Comparison of ENCODE assay signal across 23 cellular contexts in the genomic region with DNA sequence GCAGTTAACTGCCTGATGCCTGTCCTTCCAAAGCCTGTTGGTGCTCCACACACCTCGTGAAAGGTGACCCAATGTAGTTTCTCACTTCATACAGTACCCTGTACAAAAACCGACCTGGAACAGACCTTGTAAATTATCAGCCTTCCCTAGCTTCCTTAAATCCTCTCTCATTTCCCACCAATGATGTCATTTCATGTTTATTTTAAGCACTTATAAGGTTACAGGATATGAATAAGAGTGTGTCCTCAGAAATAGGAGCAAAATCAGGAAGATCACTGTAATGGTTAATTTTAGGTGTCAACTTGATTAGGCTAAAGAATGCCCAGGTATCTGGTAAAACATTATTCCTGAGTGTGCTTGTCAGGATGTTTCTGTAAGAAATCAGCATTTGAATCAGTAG. TPM values are rescaled to one million over a fixed set of nuclear protein-coding genes. Genes with fewer than 3 reads are reported as not detected.
DNase-seq lines count a peak whose midpoint lies in the region; ATAC-seq, FAIRE-seq and TF ChIP-seq lines count a peak whose summit lies in the region.
"Had no signal": no experiment of that assay in that cellular context is flagged by ENCODE, and none has a peak within 500 bp of the region (broad histone marks: within the 10 kb centered on the region; RNA-seq: fewer than 3 reads in every experiment).

No MANE protein-coding gene starts in this region.

- H3K4me3 ChIP-seq in left ventricle myocardium inferior: no peak overlapping the region
- no peak overlapping the region for H3K4me3 ChIP-seq in bronchial epithelial cell (ENCODE audit: low read depth, low read length)
- H3K4me3 ChIP-seq in adrenal gland: no peak overlapping the region
- H3K4me3 ChIP-seq in small intestine (ENCODE audit: low read depth in 1 of 2, low read length in 2 of 2): no peak overlapping the region
- H3K4me3 ChIP-seq in MM.1S (ENCODE audit: low read length): no peak overlapping the region
- H3K4me3 ChIP-seq: A549, esophagus muscularis mucosa, heart right ventricle, SJCRH30, testis had no signal

- TF ChIP-seq CTCF in left ventricle myocardium inferior (IDR thresholded peaks at IDR 0.05; ENCODE audit: borderline replicate concordance): no peak
- TF ChIP-seq CTCF in bronchial epithelial cell (IDR thresholded peaks at IDR 0.05; ENCODE audit: insufficient read depth, low read length, severe bottlenecking): no peak
- TF ChIP-seq CTCF in adrenal gland (IDR thresholded peaks at IDR 0.05): no peak
- TF ChIP-seq CTCF in MM.1S (IDR thresholded peaks at IDR 0.05; ENCODE audit: low read length): no peak

- no peak overlapping the region for H3K4me2 ChIP-seq in MM.1S (ENCODE audit: low read depth, low read length)
- H3K4me2 ChIP-seq: A549 had no signal

- DNase-seq in left ventricle myocardium inferior (no peak), left ventricle myocardium superior (no peak), bronchial epithelial cell (ENCODE audit: low read depth) (peak; percentile 72), kidney glomerular epithelial cell (lab: John Stamatoyannopoulos, UW) (peak; percentile 26), adrenal gland (no peak), small intestine (no peak), ureter (ENCODE audit: low spot score) (no peak), MM.1S (no peak)
- DNase-seq: activated CD8-positive, alpha-beta T cell treated with anti-CD3 and anti-CD28 coated beads, Interleukin-2, amount 10 ng/mL, durations not matched to agents 7 days and 5 days; activated naive CD4-positive, alpha-beta T cell treated with anti-CD3 and anti-CD28 coated beads, Interleukin-2, amount 50 U/mL, for 16 hours; activated T-cell treated with anti-CD3 and anti-CD28 coated beads, Interleukin-2, amount 50 U/mL, for 4 hours; DMS153; heart right ventricle; mesendoderm; NCI-H2081 treated with DMSO at 0.1 percent for 48 hours; NCI-H526; T-helper 2 cell; testis had no signal

- 45 to 55% (median 53%) methylated on average over 2 of the region's 2 CpGs for WGBS in adrenal gland, 4 donors
- 27 to 55% (median 45%) methylated on average over 2 of the region's 2 CpGs for WGBS in small intestine, 3 donors

- no peaks in the 10 kb centered on the region for H4K20me1 ChIP-seq in MM.1S (ENCODE audit: insufficient read depth, low read length)

- H3K36me3 ChIP-seq in left ventricle myocardium inferior (no peaks in the 10 kb centered on the region), bronchial epithelial cell (ENCODE audit: control insufficient read depth, insufficient read depth, low read length) (no peaks in the 10 kb centered on the region), adrenal gland (replicated peaks in 1 of 2) (no peaks in the 10 kb centered on the region), small intestine (ENCODE audit: control insufficient read depth in 2 of 2, insufficient read depth in 2 of 2, low read length in 2 of 2) (no peaks in the 10 kb centered on the region), MM.1S (replicated peaks; ENCODE audit: insufficient read depth, low read length) (no peaks in the 10 kb centered on the region)
- H3K36me3 ChIP-seq: esophagus muscularis mucosa, heart right ventricle, SJCRH30 had no signal

- ATAC-seq in left ventricle myocardium superior: no peak
- ATAC-seq: A549; activated CD8-positive, alpha-beta T cell treated with anti-CD3 and anti-CD28 coated beads, Interleukin-2, amount 10 ng/mL, durations not matched to agents 7 days and 5 days; activated T-cell treated with anti-CD3 and anti-CD28 coated beads, Interleukin-2, amount 50 U/mL, for 4 hours had no signal

- peak overlapping the region; percentile 67 for H3K27ac ChIP-seq in left ventricle myocardium inferior (replicated peaks)
- no peak overlapping the region for H3K27ac ChIP-seq in adrenal gland
- H3K27ac ChIP-seq in small intestine (ENCODE audit: low read depth in 1 of 2, low read length in 1 of 2): no peak overlapping the region
- H3K27ac ChIP-seq in MM.1S (ENCODE audit: low read length): no peak overlapping the region
- H3K27ac ChIP-seq: A549, esophagus muscularis mucosa, SJCRH30, testis had no signal

- H3K79me2 ChIP-seq in MM.1S (ENCODE audit: low read length): no peaks in the 10 kb centered on the region

- H3K9me2 ChIP-seq in MM.1S (replicated peaks; ENCODE audit: insufficient read depth, low read length): no peaks in the 10 kb centered on the region

- no peak overlapping the region for H2AFZ ChIP-seq in MM.1S (ENCODE audit: low read length)

- no peak for TF ChIP-seq POLR2A in adrenal gland (IDR thresholded peaks at IDR 0.05)

- H3K27me3 ChIP-seq in left ventricle myocardium inferior (ENCODE audit: low read depth): no peaks in the 10 kb centered on the region
- H3K27me3 ChIP-seq in bronchial epithelial cell (ENCODE audit: control insufficient read depth, insufficient read depth, low read length): peaks cover 2% of the 10 kb centered on the region
- H3K27me3 ChIP-seq in adrenal gland: no peaks in the 10 kb centered on the region
- no peaks in the 10 kb centered on the region for H3K27me3 ChIP-seq in small intestine (ENCODE audit: control insufficient read depth in 2 of 2, insufficient read depth in 2 of 2, low read length in 2 of 2)
- no peaks in the 10 kb centered on the region for H3K27me3 ChIP-seq in MM.1S (replicated peaks; ENCODE audit: insufficient read depth, low read length)
- H3K27me3 ChIP-seq: esophagus muscularis mucosa, heart right ventricle, SJCRH30, testis had no signal

- no peak overlapping the region for H3K9ac ChIP-seq in MM.1S (ENCODE audit: low read length)

- H3K4me1 ChIP-seq in left ventricle myocardium inferior (peaks cover 41% of the 10 kb centered on the region), adrenal gland (replicated peaks in 1 of 2) (peaks cover 16 to 17% of the 10 kb centered on the region in 2 donors), small intestine (ENCODE audit: control insufficient read depth in 2 of 2, insufficient read depth in 1 of 2, low read depth in 1 of 2, low read length in 1 of 2) (peaks cover 0 to 2% of the 10 kb centered on the region in 2 donors), MM.1S (ENCODE audit: low read length) (peaks cover 6% of the 10 kb centered on the region; the same call in 1 of the 2 replicates)
- H3K4me1 ChIP-seq: testis had no signal

- intact Hi-C loops in left ventricle myocardium inferior (cut with micrococcal nuclease) (no loop called here), left ventricle myocardium superior (cut with micrococcal nuclease) (no loop called here), adrenal gland (cut with DNase I) (no loop called here)

- H3K9me3 ChIP-seq in left ventricle myocardium inferior (replicated peaks) (no peaks in the 10 kb centered on the region), adrenal gland (replicated peaks in 1 of 3) (no peaks in the 10 kb centered on the region), small intestine (ENCODE audit: control insufficient read depth, low read depth) (no peaks in the 10 kb centered on the region), MM.1S (replicated peaks; ENCODE audit: insufficient read depth, low read length) (no peaks in the 10 kb centered on the region)
- H3K9me3 ChIP-seq: A549, esophagus muscularis mucosa, heart right ventricle, SJCRH30, testis had no signal

- H3F3A ChIP-seq in MM.1S (ENCODE audit: insufficient read depth, low read length): no peaks in the 10 kb centered on the region

- FAIRE-seq in bronchial epithelial cell (lab: Jason Lieb, UNC) (no peak), small intestine (lab: Jason Lieb, UNC) (no peak)
- FAIRE-seq: A549, H1 had no signal

RNA-seq across cellular contexts. Expression of gene TMEM150C, which starts 44.7 kb away (rescaled TPM):
- total RNA-seq in left ventricle myocardium inferior (13.6 TPM), left ventricle myocardium superior (19.6 TPM), bronchial epithelial cell (under 0.01 and 0.13 TPM in 2 replicates), adrenal gland (100 to 1,000 TPM in 4 of 8 donors, 10 to 100 TPM in 4; 16.7 to 254 (median 97.9) TPM), ureter (4.8 TPM)
- polyA plus RNA-seq in adrenal gland (10 to 100 TPM; 14.0 to 79.2 (median 41.7) TPM), small intestine (1 to 10 TPM in 2 of 3 donors, under 1 TPM in 1; 0.45 to 6.2 (median 1.6) TPM)
- total RNA-seq: activated CD8-positive, alpha-beta T cell treated with anti-CD3 and anti-CD28 coated beads, Interleukin-2, amount 10 ng/mL, durations not matched to agents 7 days and 5 days; OCI-LY7 had no signal

Comparison
In these comparisons a context has a peak if more than half of its experiments do, and no peak if none do; other contexts are left out.
1. DNase-seq: peak in bronchial epithelial cell (single experiment) and kidney glomerular epithelial cell (single experiment); none in left ventricle myocardium inferior (single experiment), left ventricle myocardium superior (single experiment), adrenal gland (0 of 7), small intestine (single experiment), ureter (single experiment) and MM.1S (single experiment).